ENCODE assay signal across 8 cellular contexts in genomic region chr14:34843011-34843554, GRCh38. TPM values are rescaled to one million over a fixed set of nuclear protein-coding genes. Genes with fewer than 3 reads are reported as not detected.
DNase-seq lines count a peak whose midpoint lies in the region; ATAC-seq lines count a peak whose summit lies in the region.

No MANE protein-coding gene starts in this region.

- POLR2A ChIA-PET in activated CD4-positive, alpha-beta T cell treated with anti-CD3 and anti-CD28 coated beads, Interleukin-2, amount 10 ng/mL, durations not matched to agents 7 days and 5 days (lab: Charles Lee) = interaction anchor here (0.7 kb wide), 1 partner anchor 120 kb away, joined by 7 read pairs; no protein-coding TSS in a partner anchor

- no peak overlapping the region for H3K4me3 Mint-ChIP-seq in activated CD4-positive, alpha-beta T cell treated with anti-CD3 and anti-CD28 coated beads, Interleukin-2, amount 10 ng/mL, durations not matched to agents 7 days and 5 days

- peak overlapping the region; percentile 54 for H3K27ac Mint-ChIP-seq in activated CD4-positive, alpha-beta T cell treated with anti-CD3 and anti-CD28 coated beads, Interleukin-2, amount 10 ng/mL, durations not matched to agents 7 days and 5 days

- peaks cover 45% of the 10 kb centered on the region for H3K36me3 Mint-ChIP-seq in activated CD4-positive, alpha-beta T cell treated with anti-CD3 and anti-CD28 coated beads, Interleukin-2, amount 10 ng/mL, durations not matched to agents 7 days and 5 days (ENCODE audit: low read depth)

- H3K9me3 Mint-ChIP-seq in activated CD4-positive, alpha-beta T cell treated with anti-CD3 and anti-CD28 coated beads, Interleukin-2, amount 10 ng/mL, durations not matched to agents 7 days and 5 days = no peaks in the 10 kb centered on the region

- peak; percentile 65 for ATAC-seq in HG02870 (IDR thresholded peaks at IDR 0.05; ENCODE audit: unreplicated experiment)

- no peaks in the 10 kb centered on the region for H3K27me3 Mint-ChIP-seq in activated CD4-positive, alpha-beta T cell treated with anti-CD3 and anti-CD28 coated beads, Interleukin-2, amount 10 ng/mL, durations not matched to agents 7 days and 5 days

- CTCF ChIA-PET in activated CD4-positive, alpha-beta T cell treated with anti-CD3 and anti-CD28 coated beads, Interleukin-2, amount 10 ng/mL, durations not matched to agents 7 days and 5 days (lab: Charles Lee) = interaction anchor here (0.6 to 1.7 kb wide), 3 partner anchors 11 to 33 kb away, joined by 3 to 7 read pairs (median 6); no protein-coding TSS in a partner anchor

- DNase-seq in D341Med (ENCODE audit: low spot score) (peak; percentile 30), globus pallidus (ENCODE audit: low spot score) (peak; percentile 27), stromal cell of bone marrow (ENCODE audit: low read depth) (peak; percentile 70), 8988T (no peak), T-helper 9 cell (no peak), NCI-H2227 (lab: John Stamatoyannopoulos, UW; ENCODE audit: unreplicated experiment) (no peak)
- DNase-seq in activated CD4-positive, alpha-beta T cell treated with anti-CD3 and anti-CD28 coated beads, Interleukin-2, amount 10 ng/mL, durations not matched to agents 7 days and 5 days = no peak

- peaks cover 19% of the 10 kb centered on the region for H3K4me1 Mint-ChIP-seq in activated CD4-positive, alpha-beta T cell treated with anti-CD3 and anti-CD28 coated beads, Interleukin-2, amount 10 ng/mL, durations not matched to agents 7 days and 5 days

RNA-seq across cellular contexts. Expression of gene BAZ1A, which starts 32.1 kb away (rescaled TPM):
- 10 to 100 TPM; 50.4 to 69.4 TPM for total RNA-seq in activated CD4-positive, alpha-beta T cell treated with anti-CD3 and anti-CD28 coated beads, Interleukin-2, amount 10 ng/mL, durations not matched to agents 7 days and 5 days

Comparison
In these comparisons a context has a peak if more than half of its experiments do, and no peak if none do; other contexts are left out.
1. DNase-seq: peak in D341Med (single experiment), globus pallidus (single experiment) and stromal cell of bone marrow (single experiment); none in activated CD4-positive, alpha-beta T cell treated with anti-CD3 and anti-CD28 coated beads, Interleukin-2, amount 10 ng/mL, durations not matched to agents 7 days and 5 days (single experiment), 8988T (single experiment), T-helper 9 cell (single experiment) and NCI-H2227 (single experiment).